Comparison of ENCODE assay signal across 18 cellular contexts in genomic region chr1:246383791-246384190, GRCh38.
"Had no signal": no experiment of that assay in that cellular context is flagged by ENCODE, and none has a peak within 500 bp of the region (broad histone marks: within the 10 kb centered on the region; RNA-seq: fewer than 3 reads in every experiment).

No MANE protein-coding gene starts in this region.

- H3K27ac Mint-ChIP-seq: activated CD8-positive, alpha-beta T cell treated with anti-CD3 and anti-CD28 coated beads for 36 hours; activated naive CD8-positive, alpha-beta T cell treated with anti-CD3 and anti-CD28 coated beads for 36 hours; activated T-cell treated with anti-CD3 and anti-CD28 coated beads, Interleukin-2, amount 50 U/mL, for 72 hours had no signal

- H3K27ac ChIP-seq: brain microvascular endothelial cell, left ventricle myocardium inferior, tibial nerve, vagina had no signal

- H3K9me3 Mint-ChIP-seq: activated CD8-positive, alpha-beta T cell treated with anti-CD3 and anti-CD28 coated beads for 36 hours; activated naive CD8-positive, alpha-beta T cell treated with anti-CD3 and anti-CD28 coated beads for 36 hours had no signal

- DNase-seq: activated CD4-positive, alpha-beta T cell treated with anti-CD3 and anti-CD28 coated beads for 48 hours; activated CD8-positive, alpha-beta T cell treated with anti-CD3 and anti-CD28 coated beads for 36 hours; activated naive CD8-positive, alpha-beta T cell treated with anti-CD3 and anti-CD28 coated beads for 36 hours; activated T-cell treated with anti-CD3 and anti-CD28 coated beads, Interleukin-2, amount 50 U/mL, for 72 hours; brain microvascular endothelial cell; cerebellar nuclear complex; effector memory CD4-positive, alpha-beta T cell; erythroblast; left ventricle myocardium inferior; mesenchymal stem cell; naive thymus-derived CD8-positive, alpha-beta T cell; stimulated activated CD4-positive, alpha-beta T cell treated with anti-CD3 and anti-CD28 coated beads, Interleukin-15, amount 100 ng/mL, for 24 hours; stimulated activated CD4-positive, alpha-beta T cell treated with anti-CD3 and anti-CD28 coated beads, Interleukin-4, amount 100 ng/mL, for 1 hour; stimulated activated naive CD4-positive, alpha-beta T cell; substantia nigra; T1000 had no signal

- H3K36me3 ChIP-seq: brain microvascular endothelial cell, left ventricle myocardium inferior, tibial nerve, vagina had no signal

- H3K27me3 ChIP-seq: brain microvascular endothelial cell, tibial nerve, vagina had no signal

- ATAC-seq: activated CD8-positive, alpha-beta T cell treated with anti-CD3 and anti-CD28 coated beads for 36 hours; naive thymus-derived CD8-positive, alpha-beta T cell had no signal

- H3K4me3 ChIP-seq: left ventricle myocardium inferior, tibial nerve, vagina had no signal

- H3K4me1 ChIP-seq: tibial nerve, vagina had no signal

- H3K9me3 ChIP-seq: left ventricle myocardium inferior, tibial nerve, vagina had no signal

- H3K4me3 Mint-ChIP-seq: activated CD8-positive, alpha-beta T cell treated with anti-CD3 and anti-CD28 coated beads for 36 hours; activated naive CD8-positive, alpha-beta T cell treated with anti-CD3 and anti-CD28 coated beads for 36 hours; activated T-cell treated with anti-CD3 and anti-CD28 coated beads, Interleukin-2, amount 50 U/mL, for 72 hours; naive thymus-derived CD8-positive, alpha-beta T cell had no signal

- H3K27me3 Mint-ChIP-seq: activated CD8-positive, alpha-beta T cell treated with anti-CD3 and anti-CD28 coated beads for 36 hours; activated naive CD8-positive, alpha-beta T cell treated with anti-CD3 and anti-CD28 coated beads for 36 hours; naive thymus-derived CD8-positive, alpha-beta T cell had no signal
